ENCODE assay signal across 8 cellular contexts in the genomic region with DNA sequence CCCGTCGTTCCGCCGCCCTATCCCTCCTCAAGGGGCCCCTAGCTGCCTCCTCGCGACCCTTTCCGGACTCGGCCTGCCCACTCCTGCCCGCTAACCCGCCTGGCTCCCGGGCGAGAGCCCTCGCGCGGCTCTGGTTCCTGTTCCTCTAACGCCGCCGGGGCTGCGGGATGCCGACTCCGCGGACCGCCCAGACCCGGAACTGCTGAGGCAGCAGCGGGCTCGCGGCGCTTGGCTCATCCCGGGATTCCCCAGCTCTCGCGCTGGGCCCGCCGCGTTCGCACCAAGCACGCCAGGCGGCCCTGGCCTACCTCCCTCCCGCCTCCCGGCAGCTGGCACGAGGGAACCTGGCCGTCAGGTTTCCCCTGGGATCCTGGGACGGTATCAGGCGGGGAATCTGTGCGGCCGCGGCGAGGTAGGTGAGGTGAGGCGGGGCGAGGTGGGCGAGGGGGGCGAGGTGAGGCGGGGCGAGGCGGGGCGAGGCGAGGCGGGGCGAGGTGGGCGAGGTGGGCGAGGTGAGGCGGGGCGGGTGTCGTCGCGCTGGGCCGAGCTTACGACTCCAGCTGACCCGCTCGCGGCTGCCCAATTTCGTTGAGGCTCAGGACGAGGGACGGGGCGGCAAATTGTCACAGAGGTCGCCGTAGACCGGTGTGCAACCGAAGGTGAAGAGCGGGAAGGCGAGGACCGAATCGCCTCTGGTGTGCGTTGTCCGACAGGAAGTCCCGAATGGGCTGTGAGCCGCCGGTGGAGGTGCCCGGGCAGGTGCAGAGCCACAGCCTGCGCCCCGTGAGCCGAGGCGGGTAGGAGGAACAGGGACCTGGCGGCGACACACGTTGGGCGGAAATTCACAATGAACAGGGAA. TPM values are rescaled to one million over a fixed set of nuclear protein-coding genes. Genes with fewer than 3 reads are reported as not detected.
DNase-seq lines count a peak whose midpoint lies in the region; ATAC-seq and TF ChIP-seq lines count a peak whose summit lies in the region.

A gene (minus strand): TSS at position 418 of the 859 bp plus-strand sequence. CDS start 10,364 bp downstream, outside the sequence.
A gene (plus strand): TSS at position 582 of the 859 bp plus-strand sequence. CDS start 1,082 bp downstream, outside the sequence.

- 2% methylated on average over 39 of the region's 96 CpGs for WGBS in SK-N-SH (ENCODE audit: low lambda C conversion rate)
- WGBS in ovary, 3 donors = 0 to 1% (median 1%) methylated on average over 78 to 94 of the region's 96 CpGs
- 0 to 5% methylated on average over 21 to 38 of the region's 96 CpGs for WGBS in thyroid gland, 2 donors

- peak within 1 kb of the TSS; percentile 89 for H3K9ac ChIP-seq in SK-N-SH

- no peaks in the 10 kb centered on the region for H3K27me3 Mint-ChIP-seq in activated naive CD8-positive, alpha-beta T cell

- peak within 1 kb of the TSS; percentile 87 for H3K4me3 Mint-ChIP-seq in activated naive CD8-positive, alpha-beta T cell

- peaks cover 0 to 12% of the 10 kb centered on the region in 2 experiments; a peak in 3 of 4 replicates for H3K4me1 ChIP-seq in SK-N-SH (ENCODE audit: control insufficient read depth in 1 of 2, insufficient read depth in 2 of 2, low read depth in 1 of 2, low read length in 1 of 2)
- H3K4me1 ChIP-seq in ovary (ENCODE audit: insufficient read depth) = peaks cover 1% of the 10 kb centered on the region
- peaks cover 8 to 12% of the 10 kb centered on the region in 2 donors for H3K4me1 ChIP-seq in thyroid gland

- peak within 1 kb of the TSS; percentile 91 for H3K27ac Mint-ChIP-seq in activated naive CD8-positive, alpha-beta T cell

- H3K9me3 ChIP-seq in SK-N-SH (no peaks in the 10 kb centered on the region), ovary (no peaks in the 10 kb centered on the region), thyroid gland (no peaks in the 10 kb centered on the region)

- H2AFZ ChIP-seq in SK-N-SH (ENCODE audit: low read depth) = peak within 1 kb of the TSS; percentile 80

- CTCF ChIA-PET in SK-N-SH (lab: Yijun Ruan, JAX) = interaction anchor here (0.7 to 1.6 kb wide), 2 partner anchors 906 to 910 kb away, joined by 4 to 6 read pairs; no protein-coding TSS in a partner anchor

- TF ChIP-seq EP300 in SK-N-SH (IDR thresholded peaks at IDR 0.05; ENCODE audit: borderline replicate concordance in 1 of 2, low read depth in 1 of 2, low read length in 1 of 2) = no peak
- TF ChIP-seq EP300 in ovary (IDR thresholded peaks at IDR 0.05) = no peak

- H3K79me2 ChIP-seq in SK-N-SH (ENCODE audit: insufficient read depth) = peaks cover 20% of the 10 kb centered on the region

- no peak for TF ChIP-seq RAD21 in SK-N-SH (IDR thresholded peaks at IDR 0.05; ENCODE audit: low read length)

- peaks cover 20% of the 10 kb centered on the region for H3F3A ChIP-seq in SK-N-SH (replicated peaks; ENCODE audit: insufficient read depth)

- ATAC-seq in GM19452 (IDR thresholded peaks at IDR 0.05; ENCODE audit: unreplicated experiment) = peak; percentile 71

- peak within 1 kb of the TSS; percentile 93 for H3K4me2 ChIP-seq in SK-N-SH

- H3K27me3 ChIP-seq in SK-N-SH (ENCODE audit: insufficient read depth) (no peaks in the 10 kb centered on the region), ovary (no peaks in the 10 kb centered on the region), thyroid gland (no peaks in the 10 kb centered on the region)

- H3K27ac ChIP-seq in SK-N-SH (ENCODE audit: low read depth in 2 of 2, low read length in 1 of 2) (peak within 1 kb of the TSS; percentile 80 to 86), ovary (peak within 1 kb of the TSS; percentile 80 to 90), thyroid gland (peak within 1 kb of the TSS; percentile 97 to 98 (median 97))

- TF ChIP-seq CTCF in SK-N-SH (IDR thresholded peaks at IDR 0.05) = no peak
- TF ChIP-seq CTCF in ovary (IDR thresholded peaks at IDR 0.05) = no peak
- no peak for TF ChIP-seq CTCF in thyroid gland (IDR thresholded peaks at IDR 0.05)

- H3K9me2 ChIP-seq in SK-N-SH = no peaks in the 10 kb centered on the region

- peak within 1 kb of the TSS; percentile 71 to 86 for H3K4me3 ChIP-seq in SK-N-SH (ENCODE audit: low read depth in 2 of 2, low read length in 1 of 2)
- H3K4me3 ChIP-seq in ovary = peak within 1 kb of the TSS; percentile 70
- H3K4me3 ChIP-seq in thyroid gland (replicated peaks in 1 of 3) = peak within 1 kb of the TSS; percentile 80 to 94 (median 93)

- H3K4me1 Mint-ChIP-seq in activated naive CD8-positive, alpha-beta T cell (ENCODE audit: low read depth) = peaks cover 32% of the 10 kb centered on the region

- intact Hi-C loops in head of caudate nucleus (cut with DNase I) = loop anchor here (5.0 kb wide), 1 partner anchor 92 kb away; a partner anchor contains a TSS
- intact Hi-C loops in ovary (cut with DNase I) = loop anchor here in 2 of 4 donors (10.0 kb wide), 3 partner anchors 75 to 805 kb away; no protein-coding TSS in a partner anchor
- intact Hi-C loops in thyroid gland (cut with DNase I) = no loop called here

- DNase-seq in DMS 273 (lab: John Stamatoyannopoulos, UW; ENCODE audit: unreplicated experiment) = peak; percentile 82
- peak; percentile 71 for DNase-seq in HK-2 (ENCODE audit: unreplicated experiment)
- peak; percentile 92 for DNase-seq in SK-N-SH
- DNase-seq in head of caudate nucleus = peak; percentile 18 to 89 (median 76)
- peak; percentile 75 to 89 (median 77) for DNase-seq in ovary
- DNase-seq in thyroid gland = peak; percentile 79 to 83

- POLR2A ChIA-PET in SK-N-SH (lab: Yijun Ruan, JAX) = interaction anchor here (0.9 to 1.7 kb wide), 4 partner anchors 19 to 866 kb away, joined by 3 to 6 read pairs (median 4); no protein-coding TSS in a partner anchor

- H3K9me3 Mint-ChIP-seq in activated naive CD8-positive, alpha-beta T cell (ENCODE audit: low read depth) = no peaks in the 10 kb centered on the region

- peaks cover 2% of the 10 kb centered on the region for H3K36me3 Mint-ChIP-seq in activated naive CD8-positive, alpha-beta T cell

- H4K20me1 ChIP-seq in SK-N-SH (ENCODE audit: insufficient read depth) = no peaks in the 10 kb centered on the region

- H3K36me3 ChIP-seq in SK-N-SH (replicated peaks in 1 of 2; ENCODE audit: control insufficient read depth in 1 of 2, insufficient read depth in 2 of 2, low read length in 1 of 2) (peaks cover 0 to 19% of the 10 kb centered on the region in 2 experiments), ovary (no peaks in the 10 kb centered on the region), thyroid gland (no peaks in the 10 kb centered on the region)

- peak; percentile 17 for TF ChIP-seq POLR2A in ovary (IDR thresholded peaks at IDR 0.05)
- peak; percentile 31 to 66 for TF ChIP-seq POLR2A in thyroid gland (IDR thresholded peaks at IDR 0.05)

TF ChIP-seq in SK-N-SH, 30 proteins besides CTCF, POLR2A, EP300 and RAD21 (continues in another document):
- 0 out of 2 replicates have a peak, but pooled peaks have one; percentile 18 for TF ChIP-seq SIN3A (IDR thresholded peaks at IDR 0.05; ENCODE audit: borderline replicate concordance, low read depth, low read length)
- TF ChIP-seq FOXJ3 (CRISPR knock-in tag; IDR thresholded peaks at IDR 0.05) = no peak
- peak; percentile 19; the same call in 1 of the 2 replicates for TF ChIP-seq MXI1 (IDR thresholded peaks at IDR 0.05; ENCODE audit: low read depth, low read length)
- TF ChIP-seq SMC3 (IDR thresholded peaks at IDR 0.05; ENCODE audit: low read depth, low read length) = no peak
- no peak for TF ChIP-seq FOSL2 (IDR thresholded peaks at IDR 0.05; ENCODE audit: borderline replicate concordance, low read depth)
- 0 out of 2 replicates have a peak, but pooled peaks have one; percentile 3 for TF ChIP-seq TCF12 (IDR thresholded peaks at IDR 0.05)
- TF ChIP-seq GABPA (IDR thresholded peaks at IDR 0.05; ENCODE audit: low read depth) = no peak
- TF ChIP-seq NRF1 (IDR thresholded peaks at IDR 0.05; ENCODE audit: low read depth, low read length) = no peak
- TF ChIP-seq, protein P1, sequence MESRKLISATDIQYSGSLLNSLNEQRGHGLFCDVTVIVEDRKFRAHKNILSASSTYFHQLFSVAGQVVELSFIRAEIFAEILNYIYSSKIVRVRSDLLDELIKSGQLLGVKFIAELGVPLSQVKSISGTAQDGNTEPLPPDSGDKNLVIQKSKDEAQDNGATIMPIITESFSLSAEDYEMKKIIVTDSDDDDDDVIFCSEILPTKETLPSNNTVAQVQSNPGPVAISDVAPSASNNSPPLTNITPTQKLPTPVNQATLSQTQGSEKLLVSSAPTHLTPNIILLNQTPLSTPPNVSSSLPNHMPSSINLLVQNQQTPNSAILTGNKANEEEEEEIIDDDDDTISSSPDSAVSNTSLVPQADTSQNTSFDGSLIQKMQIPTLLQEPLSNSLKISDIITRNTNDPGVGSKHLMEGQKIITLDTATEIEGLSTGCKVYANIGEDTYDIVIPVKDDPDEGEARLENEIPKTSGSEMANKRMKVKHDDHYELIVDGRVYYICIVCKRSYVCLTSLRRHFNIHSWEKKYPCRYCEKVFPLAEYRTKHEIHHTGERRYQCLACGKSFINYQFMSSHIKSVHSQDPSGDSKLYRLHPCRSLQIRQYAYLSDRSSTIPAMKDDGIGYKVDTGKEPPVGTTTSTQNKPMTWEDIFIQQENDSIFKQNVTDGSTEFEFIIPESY (IDR thresholded peaks at IDR 0.05; ENCODE audit: borderline replicate concordance, low read depth) = peak; percentile 88
- TF ChIP-seq CHD2 (IDR thresholded peaks at IDR 0.05; ENCODE audit: low read length, partially characterized antibody) = peak; percentile 92
- TF ChIP-seq JUND (IDR thresholded peaks at IDR 0.05) = no peak
- TF ChIP-seq TEAD4 (IDR thresholded peaks at IDR 0.05; ENCODE audit: borderline replicate concordance, insufficient read depth) = no peak
- peak; percentile 80 for TF ChIP-seq ELF1 (IDR thresholded peaks at IDR 0.05)
- no peak for TF ChIP-seq EZH2phosphoT487 (IDR thresholded peaks at IDR 0.05; ENCODE audit: borderline replicate concordance, low read depth)
- TF ChIP-seq, protein P2, sequence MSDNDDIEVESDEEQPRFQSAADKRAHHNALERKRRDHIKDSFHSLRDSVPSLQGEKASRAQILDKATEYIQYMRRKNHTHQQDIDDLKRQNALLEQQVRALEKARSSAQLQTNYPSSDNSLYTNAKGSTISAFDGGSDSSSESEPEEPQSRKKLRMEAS (IDR thresholded peaks at IDR 0.05; ENCODE audit: low read depth) = peak; percentile 92
- no peak for TF ChIP-seq RCOR1 (IDR thresholded peaks at IDR 0.05; ENCODE audit: low read length)

RNA-seq across cellular contexts. Expression of the first gene that starts in this region (rescaled TPM):
- polyA plus RNA-seq in SK-N-SH (2012; rRNA removed) (1.0 and 1.4 TPM in 2 replicates), ovary (1 to 10 TPM; 5.2 to 7.2 TPM)
- polyA plus RNA-seq in SK-N-SH (2012; cell fraction: cytosol; rRNA removed) = 1.6 and 2.7 TPM in 2 replicates
- 2.4 and 8.7 TPM in 2 replicates for polyA plus RNA-seq in SK-N-SH (2012; cell fraction: nucleus; rRNA removed)
- total RNA-seq in ovary (10 to 100 TPM in 3 of 7 donors, 1 to 10 TPM in 4; 4.2 to 15.2 (median 6.6) TPM), thyroid gland (10 to 100 TPM in 3 of 4 donors, 1 to 10 TPM in 1; 8.6 to 19.8 (median 10.6) TPM)

RNA-seq across cellular contexts. Expression of the second gene that starts in this region (rescaled TPM):
- 4.2 and 8.7 TPM in 2 replicates for polyA plus RNA-seq in SK-N-SH (2012; rRNA removed)
- polyA plus RNA-seq in SK-N-SH (2012; cell fraction: cytosol; rRNA removed) = 7.3 and 8.9 TPM in 2 replicates
- 3.5 and 10.1 TPM in 2 replicates for polyA plus RNA-seq in SK-N-SH (2012; cell fraction: nucleus; rRNA removed)
- 1 to 10 TPM; 2.0 to 6.8 (median 5.3) TPM for total RNA-seq in ovary
- 1 to 10 TPM; 3.4 to 7.3 TPM for polyA plus RNA-seq in ovary
- 10 to 100 TPM in 1 of 4 donors, 1 to 10 TPM in 3; 4.2 to 13.2 (median 4.6) TPM for total RNA-seq in thyroid gland

Comparison
In these comparisons a context has a peak if more than half of its experiments do, and no peak if none do; other contexts are left out.
1. Peak in every context shown above with its lines: DNase-seq, ATAC-seq, H3K4me3 ChIP-seq and H3K27ac ChIP-seq.